In the genomic region with DNA sequence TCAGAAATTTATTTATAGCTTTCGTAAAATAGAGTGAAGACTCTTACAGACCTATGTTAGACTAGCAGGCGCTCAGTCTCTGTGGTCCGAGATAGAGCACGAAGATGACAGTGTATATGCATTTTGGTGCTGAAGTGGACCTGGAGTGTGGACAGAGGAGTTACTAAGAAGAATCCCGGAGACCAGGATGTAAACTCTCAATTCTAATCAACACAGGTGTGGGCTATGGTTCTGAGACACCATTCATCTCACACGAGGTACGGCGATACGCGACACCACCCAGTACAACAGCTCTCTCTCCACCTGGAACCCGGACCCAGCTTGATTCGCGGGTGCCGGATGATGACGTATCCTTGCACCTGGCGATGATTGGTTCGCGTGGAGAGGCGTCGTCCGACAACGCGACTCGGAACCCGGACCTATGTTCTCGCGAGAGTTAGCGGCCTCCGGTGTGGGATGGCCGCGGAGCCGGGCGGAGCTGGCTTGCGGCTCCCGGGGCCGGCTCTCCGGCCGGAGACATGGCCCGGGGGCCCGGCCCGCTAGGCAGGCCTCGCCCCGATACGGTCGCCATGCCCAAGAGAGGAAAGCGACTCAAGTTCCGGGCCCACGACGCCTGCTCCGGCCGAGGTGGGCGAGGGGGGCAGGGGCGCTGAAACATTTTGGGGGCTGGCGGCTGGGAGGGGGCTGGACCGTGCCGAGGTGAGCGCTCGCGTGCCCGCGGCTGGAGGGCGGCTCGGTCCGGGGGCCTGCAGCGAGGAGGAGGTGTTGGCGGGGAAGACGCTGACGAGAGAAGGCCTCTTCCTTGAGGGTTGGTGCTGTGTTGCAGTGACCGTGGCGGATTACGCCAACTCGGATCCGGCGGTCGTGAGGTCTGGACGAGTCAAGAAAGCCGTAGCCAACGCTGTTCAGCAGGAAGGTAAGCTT, we compare ENCODE assay signal across 1 cellular context.
TF ChIP-seq lines count a peak whose summit lies in the region.

A gene with protein sequence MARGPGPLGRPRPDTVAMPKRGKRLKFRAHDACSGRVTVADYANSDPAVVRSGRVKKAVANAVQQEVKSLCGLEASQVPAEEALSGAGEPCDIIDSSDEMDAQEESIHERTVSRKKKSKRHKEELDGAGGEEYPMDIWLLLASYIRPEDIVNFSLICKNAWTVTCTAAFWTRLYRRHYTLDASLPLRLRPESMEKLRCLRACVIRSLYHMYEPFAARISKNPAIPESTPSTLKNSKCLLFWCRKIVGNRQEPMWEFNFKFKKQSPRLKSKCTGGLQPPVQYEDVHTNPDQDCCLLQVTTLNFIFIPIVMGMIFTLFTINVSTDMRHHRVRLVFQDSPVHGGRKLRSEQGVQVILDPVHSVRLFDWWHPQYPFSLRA (plus strand): TSS at position 427 of the 924 bp plus-strand sequence. CDS start 92 bp downstream, at position 519.

TF ChIP-seq in K562, 482 proteins besides CTCF, POLR2A, EP300 and RAD21 (continued from another document and continues in another):
- TF ChIP-seq, protein P1, sequence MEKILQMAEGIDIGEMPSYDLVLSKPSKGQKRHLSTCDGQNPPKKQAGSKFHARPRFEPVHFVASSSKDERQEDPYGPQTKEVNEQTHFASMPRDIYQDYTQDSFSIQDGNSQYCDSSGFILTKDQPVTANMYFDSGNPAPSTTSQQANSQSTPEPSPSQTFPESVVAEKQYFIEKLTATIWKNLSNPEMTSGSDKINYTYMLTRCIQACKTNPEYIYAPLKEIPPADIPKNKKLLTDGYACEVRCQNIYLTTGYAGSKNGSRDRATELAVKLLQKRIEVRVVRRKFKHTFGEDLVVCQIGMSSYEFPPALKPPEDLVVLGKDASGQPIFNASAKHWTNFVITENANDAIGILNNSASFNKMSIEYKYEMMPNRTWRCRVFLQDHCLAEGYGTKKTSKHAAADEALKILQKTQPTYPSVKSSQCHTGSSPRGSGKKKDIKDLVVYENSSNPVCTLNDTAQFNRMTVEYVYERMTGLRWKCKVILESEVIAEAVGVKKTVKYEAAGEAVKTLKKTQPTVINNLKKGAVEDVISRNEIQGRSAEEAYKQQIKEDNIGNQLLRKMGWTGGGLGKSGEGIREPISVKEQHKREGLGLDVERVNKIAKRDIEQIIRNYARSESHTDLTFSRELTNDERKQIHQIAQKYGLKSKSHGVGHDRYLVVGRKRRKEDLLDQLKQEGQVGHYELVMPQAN (IDR thresholded peaks at IDR 0.05; ENCODE audit: borderline replicate concordance) = peak; percentile 92
- TF ChIP-seq SMAD3 (CRISPR knock-in tag; conservative IDR thresholded peaks at IDR 0.05) = no peak
- TF ChIP-seq POLR2H (tag; IDR thresholded peaks at IDR 0.05; ENCODE audit: low read depth) = peak; percentile 94
- TF ChIP-seq, protein P2, sequence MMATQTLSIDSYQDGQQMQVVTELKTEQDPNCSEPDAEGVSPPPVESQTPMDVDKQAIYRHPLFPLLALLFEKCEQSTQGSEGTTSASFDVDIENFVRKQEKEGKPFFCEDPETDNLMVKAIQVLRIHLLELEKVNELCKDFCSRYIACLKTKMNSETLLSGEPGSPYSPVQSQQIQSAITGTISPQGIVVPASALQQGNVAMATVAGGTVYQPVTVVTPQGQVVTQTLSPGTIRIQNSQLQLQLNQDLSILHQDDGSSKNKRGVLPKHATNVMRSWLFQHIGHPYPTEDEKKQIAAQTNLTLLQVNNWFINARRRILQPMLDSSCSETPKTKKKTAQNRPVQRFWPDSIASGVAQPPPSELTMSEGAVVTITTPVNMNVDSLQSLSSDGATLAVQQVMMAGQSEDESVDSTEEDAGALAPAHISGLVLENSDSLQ (IDR thresholded peaks at IDR 0.05) = no peak
- TF ChIP-seq, protein P3, sequence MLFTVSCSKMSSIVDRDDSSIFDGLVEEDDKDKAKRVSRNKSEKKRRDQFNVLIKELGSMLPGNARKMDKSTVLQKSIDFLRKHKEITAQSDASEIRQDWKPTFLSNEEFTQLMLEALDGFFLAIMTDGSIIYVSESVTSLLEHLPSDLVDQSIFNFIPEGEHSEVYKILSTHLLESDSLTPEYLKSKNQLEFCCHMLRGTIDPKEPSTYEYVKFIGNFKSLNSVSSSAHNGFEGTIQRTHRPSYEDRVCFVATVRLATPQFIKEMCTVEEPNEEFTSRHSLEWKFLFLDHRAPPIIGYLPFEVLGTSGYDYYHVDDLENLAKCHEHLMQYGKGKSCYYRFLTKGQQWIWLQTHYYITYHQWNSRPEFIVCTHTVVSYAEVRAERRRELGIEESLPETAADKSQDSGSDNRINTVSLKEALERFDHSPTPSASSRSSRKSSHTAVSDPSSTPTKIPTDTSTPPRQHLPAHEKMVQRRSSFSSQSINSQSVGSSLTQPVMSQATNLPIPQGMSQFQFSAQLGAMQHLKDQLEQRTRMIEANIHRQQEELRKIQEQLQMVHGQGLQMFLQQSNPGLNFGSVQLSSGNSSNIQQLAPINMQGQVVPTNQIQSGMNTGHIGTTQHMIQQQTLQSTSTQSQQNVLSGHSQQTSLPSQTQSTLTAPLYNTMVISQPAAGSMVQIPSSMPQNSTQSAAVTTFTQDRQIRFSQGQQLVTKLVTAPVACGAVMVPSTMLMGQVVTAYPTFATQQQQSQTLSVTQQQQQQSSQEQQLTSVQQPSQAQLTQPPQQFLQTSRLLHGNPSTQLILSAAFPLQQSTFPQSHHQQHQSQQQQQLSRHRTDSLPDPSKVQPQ (CRISPR knock-in tag; IDR thresholded peaks at IDR 0.05; ENCODE audit: borderline replicate concordance) = no peak
- 0 out of 2 replicates have a peak, but pooled peaks have one; percentile 86 for TF ChIP-seq ZC3H4 (CRISPR knock-in tag; IDR thresholded peaks at IDR 0.05; ENCODE audit: borderline replicate concordance)
- no peak for TF ChIP-seq ZNF780A (CRISPR knock-in tag; IDR thresholded peaks at IDR 0.05)
- TF ChIP-seq YY1 (IDR thresholded peaks at IDR 0.05; ENCODE audit: borderline replicate concordance in 1 of 3, control insufficient read depth in 1 of 3, extremely low read depth in 1 of 3, insufficient read depth in 3 of 3, insufficient read length in 1 of 3, insufficient replicate concordance in 2 of 3, low read depth in 1 of 3, low read length in 2 of 3) = peak; percentile 62 to 89 (median 89)
- no peak; the same call in 1 of the 2 replicates for TF ChIP-seq ZZZ3 (IDR thresholded peaks at IDR 0.05)
- peak; percentile 64; the same call in 1 of the 2 replicates for TF ChIP-seq KAT7 (CRISPR knock-in tag; IDR thresholded peaks at IDR 0.05; ENCODE audit: borderline replicate concordance)
- TF ChIP-seq, protein P4, sequence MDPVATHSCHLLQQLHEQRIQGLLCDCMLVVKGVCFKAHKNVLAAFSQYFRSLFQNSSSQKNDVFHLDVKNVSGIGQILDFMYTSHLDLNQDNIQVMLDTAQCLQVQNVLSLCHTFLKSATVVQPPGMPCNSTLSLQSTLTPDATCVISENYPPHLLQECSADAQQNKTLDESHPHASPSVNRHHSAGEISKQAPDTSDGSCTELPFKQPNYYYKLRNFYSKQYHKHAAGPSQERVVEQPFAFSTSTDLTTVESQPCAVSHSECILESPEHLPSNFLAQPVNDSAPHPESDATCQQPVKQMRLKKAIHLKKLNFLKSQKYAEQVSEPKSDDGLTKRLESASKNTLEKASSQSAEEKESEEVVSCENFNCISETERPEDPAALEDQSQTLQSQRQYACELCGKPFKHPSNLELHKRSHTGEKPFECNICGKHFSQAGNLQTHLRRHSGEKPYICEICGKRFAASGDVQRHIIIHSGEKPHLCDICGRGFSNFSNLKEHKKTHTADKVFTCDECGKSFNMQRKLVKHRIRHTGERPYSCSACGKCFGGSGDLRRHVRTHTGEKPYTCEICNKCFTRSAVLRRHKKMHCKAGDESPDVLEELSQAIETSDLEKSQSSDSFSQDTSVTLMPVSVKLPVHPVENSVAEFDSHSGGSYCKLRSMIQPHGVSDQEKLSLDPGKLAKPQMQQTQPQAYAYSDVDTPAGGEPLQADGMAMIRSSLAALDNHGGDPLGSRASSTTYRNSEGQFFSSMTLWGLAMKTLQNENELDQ (CRISPR knock-in tag; IDR thresholded peaks at IDR 0.05; ENCODE audit: borderline replicate concordance) = no peak
- TF ChIP-seq ZEB2 (IDR thresholded peaks at IDR 0.05) = no peak
- TF ChIP-seq, protein P5, sequence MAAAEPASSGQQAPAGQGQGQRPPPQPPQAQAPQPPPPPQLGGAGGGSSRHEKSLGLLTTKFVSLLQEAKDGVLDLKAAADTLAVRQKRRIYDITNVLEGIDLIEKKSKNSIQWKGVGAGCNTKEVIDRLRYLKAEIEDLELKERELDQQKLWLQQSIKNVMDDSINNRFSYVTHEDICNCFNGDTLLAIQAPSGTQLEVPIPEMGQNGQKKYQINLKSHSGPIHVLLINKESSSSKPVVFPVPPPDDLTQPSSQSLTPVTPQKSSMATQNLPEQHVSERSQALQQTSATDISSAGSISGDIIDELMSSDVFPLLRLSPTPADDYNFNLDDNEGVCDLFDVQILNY (CRISPR knock-in tag; IDR thresholded peaks at IDR 0.05) = 0 out of 2 replicates have a peak, but pooled peaks have one; percentile 41
- no peak for TF ChIP-seq CAMTA2 (CRISPR knock-in tag; conservative IDR thresholded peaks at IDR 0.05)
- TF ChIP-seq MTA2 (IDR thresholded peaks at IDR 0.05; ENCODE audit: low read depth) = no peak
- TF ChIP-seq ZNF311 (CRISPR knock-in tag; IDR thresholded peaks at IDR 0.05) = peak; percentile 60; the same call in 1 of the 2 replicates
- TF ChIP-seq, protein P6, sequence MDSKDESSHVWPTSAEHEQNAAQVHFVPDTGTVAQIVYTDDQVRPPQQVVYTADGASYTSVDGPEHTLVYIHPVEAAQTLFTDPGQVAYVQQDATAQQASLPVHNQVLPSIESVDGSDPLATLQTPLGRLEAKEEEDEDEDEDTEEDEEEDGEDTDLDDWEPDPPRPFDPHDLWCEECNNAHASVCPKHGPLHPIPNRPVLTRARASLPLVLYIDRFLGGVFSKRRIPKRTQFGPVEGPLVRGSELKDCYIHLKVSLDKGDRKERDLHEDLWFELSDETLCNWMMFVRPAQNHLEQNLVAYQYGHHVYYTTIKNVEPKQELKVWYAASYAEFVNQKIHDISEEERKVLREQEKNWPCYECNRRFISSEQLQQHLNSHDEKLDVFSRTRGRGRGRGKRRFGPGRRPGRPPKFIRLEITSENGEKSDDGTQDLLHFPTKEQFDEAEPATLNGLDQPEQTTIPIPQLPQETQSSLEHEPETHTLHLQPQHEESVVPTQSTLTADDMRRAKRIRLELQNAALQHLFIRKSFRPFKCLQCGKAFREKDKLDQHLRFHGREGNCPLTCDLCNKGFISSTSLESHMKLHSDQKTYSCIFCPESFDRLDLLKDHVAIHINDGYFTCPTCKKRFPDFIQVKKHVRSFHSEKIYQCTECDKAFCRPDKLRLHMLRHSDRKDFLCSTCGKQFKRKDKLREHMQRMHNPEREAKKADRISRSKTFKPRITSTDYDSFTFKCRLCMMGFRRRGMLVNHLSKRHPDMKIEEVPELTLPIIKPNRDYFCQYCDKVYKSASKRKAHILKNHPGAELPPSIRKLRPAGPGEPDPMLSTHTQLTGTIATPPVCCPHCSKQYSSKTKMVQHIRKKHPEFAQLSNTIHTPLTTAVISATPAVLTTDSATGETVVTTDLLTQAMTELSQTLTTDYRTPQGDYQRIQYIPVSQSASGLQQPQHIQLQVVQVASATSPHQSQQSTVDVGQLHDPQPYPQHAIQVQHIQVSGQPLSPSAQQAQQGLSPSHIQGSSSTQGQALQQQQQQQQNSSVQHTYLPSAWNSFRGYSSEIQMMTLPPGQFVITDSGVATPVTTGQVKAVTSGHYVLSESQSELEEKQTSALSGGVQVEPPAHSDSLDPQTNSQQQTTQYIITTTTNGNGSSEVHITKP (IDR thresholded peaks at IDR 0.05; ENCODE audit: partially characterized antibody) = no peak
- TF ChIP-seq ZNF830 (CRISPR knock-in tag; IDR thresholded peaks at IDR 0.05) = 0 out of 2 replicates have a peak, but pooled peaks have one; percentile 6
- TF ChIP-seq, protein P7, sequence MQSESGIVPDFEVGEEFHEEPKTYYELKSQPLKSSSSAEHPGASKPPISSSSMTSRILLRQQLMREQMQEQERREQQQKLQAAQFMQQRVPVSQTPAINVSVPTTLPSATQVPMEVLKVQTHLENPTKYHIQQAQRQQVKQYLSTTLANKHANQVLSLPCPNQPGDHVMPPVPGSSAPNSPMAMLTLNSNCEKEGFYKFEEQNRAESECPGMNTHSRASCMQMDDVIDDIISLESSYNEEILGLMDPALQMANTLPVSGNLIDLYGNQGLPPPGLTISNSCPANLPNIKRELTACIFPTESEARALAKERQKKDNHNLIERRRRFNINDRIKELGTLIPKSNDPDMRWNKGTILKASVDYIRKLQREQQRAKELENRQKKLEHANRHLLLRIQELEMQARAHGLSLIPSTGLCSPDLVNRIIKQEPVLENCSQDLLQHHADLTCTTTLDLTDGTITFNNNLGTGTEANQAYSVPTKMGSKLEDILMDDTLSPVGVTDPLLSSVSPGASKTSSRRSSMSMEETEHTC (IDR thresholded peaks at IDR 0.05) = no peak
- no peak; the same call in 1 of the 2 replicates for TF ChIP-seq SOX6 (IDR thresholded peaks at IDR 0.05)
- TF ChIP-seq, protein P8, sequence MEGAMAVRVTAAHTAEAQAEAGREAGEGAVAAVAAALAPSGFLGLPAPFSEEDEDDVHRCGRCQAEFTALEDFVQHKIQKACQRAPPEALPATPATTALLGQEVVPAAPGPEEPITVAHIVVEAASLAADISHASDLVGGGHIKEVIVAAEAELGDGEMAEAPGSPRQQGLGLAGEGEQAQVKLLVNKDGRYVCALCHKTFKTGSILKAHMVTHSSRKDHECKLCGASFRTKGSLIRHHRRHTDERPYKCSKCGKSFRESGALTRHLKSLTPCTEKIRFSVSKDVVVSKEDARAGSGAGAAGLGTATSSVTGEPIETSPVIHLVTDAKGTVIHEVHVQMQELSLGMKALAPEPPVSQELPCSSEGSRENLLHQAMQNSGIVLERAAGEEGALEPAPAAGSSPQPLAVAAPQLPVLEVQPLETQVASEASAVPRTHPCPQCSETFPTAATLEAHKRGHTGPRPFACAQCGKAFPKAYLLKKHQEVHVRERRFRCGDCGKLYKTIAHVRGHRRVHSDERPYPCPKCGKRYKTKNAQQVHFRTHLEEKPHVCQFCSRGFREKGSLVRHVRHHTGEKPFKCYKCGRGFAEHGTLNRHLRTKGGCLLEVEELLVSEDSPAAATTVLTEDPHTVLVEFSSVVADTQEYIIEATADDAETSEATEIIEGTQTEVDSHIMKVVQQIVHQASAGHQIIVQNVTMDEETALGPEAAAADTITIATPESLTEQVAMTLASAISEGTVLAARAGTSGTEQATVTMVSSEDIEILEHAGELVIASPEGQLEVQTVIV (CRISPR knock-in tag; IDR thresholded peaks at IDR 0.05; ENCODE audit: borderline replicate concordance) = no peak
- TF ChIP-seq IFI16 (CRISPR knock-in tag; IDR thresholded peaks at IDR 0.05) = no peak
- TF ChIP-seq NCOA1 (IDR thresholded peaks at IDR 0.05; ENCODE audit: low read depth) = no peak; the same call in 1 of the 2 replicates
- TF ChIP-seq, protein P9, sequence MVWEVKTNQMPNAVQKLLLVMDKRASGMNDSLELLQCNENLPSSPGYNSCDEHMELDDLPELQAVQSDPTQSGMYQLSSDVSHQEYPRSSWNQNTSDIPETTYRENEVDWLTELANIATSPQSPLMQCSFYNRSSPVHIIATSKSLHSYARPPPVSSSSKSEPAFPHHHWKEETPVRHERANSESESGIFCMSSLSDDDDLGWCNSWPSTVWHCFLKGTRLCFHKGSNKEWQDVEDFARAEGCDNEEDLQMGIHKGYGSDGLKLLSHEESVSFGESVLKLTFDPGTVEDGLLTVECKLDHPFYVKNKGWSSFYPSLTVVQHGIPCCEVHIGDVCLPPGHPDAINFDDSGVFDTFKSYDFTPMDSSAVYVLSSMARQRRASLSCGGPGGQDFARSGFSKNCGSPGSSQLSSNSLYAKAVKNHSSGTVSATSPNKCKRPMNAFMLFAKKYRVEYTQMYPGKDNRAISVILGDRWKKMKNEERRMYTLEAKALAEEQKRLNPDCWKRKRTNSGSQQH (CRISPR knock-in tag; IDR thresholded peaks at IDR 0.05) = no peak
- TF ChIP-seq ELF2 (CRISPR knock-in tag; IDR thresholded peaks at IDR 0.05) = peak; percentile 58
- no peak for TF ChIP-seq ZSCAN32 (CRISPR knock-in tag; IDR thresholded peaks at IDR 0.05)
- TF ChIP-seq ZBTB7A (IDR thresholded peaks at IDR 0.05; ENCODE audit: borderline replicate concordance, control insufficient read depth, low read depth, low read length) = peak; percentile 60; the same call in 1 of the 2 replicates
